Comparison of ENCODE assay signal across 8 cellular contexts in the genomic region with DNA sequence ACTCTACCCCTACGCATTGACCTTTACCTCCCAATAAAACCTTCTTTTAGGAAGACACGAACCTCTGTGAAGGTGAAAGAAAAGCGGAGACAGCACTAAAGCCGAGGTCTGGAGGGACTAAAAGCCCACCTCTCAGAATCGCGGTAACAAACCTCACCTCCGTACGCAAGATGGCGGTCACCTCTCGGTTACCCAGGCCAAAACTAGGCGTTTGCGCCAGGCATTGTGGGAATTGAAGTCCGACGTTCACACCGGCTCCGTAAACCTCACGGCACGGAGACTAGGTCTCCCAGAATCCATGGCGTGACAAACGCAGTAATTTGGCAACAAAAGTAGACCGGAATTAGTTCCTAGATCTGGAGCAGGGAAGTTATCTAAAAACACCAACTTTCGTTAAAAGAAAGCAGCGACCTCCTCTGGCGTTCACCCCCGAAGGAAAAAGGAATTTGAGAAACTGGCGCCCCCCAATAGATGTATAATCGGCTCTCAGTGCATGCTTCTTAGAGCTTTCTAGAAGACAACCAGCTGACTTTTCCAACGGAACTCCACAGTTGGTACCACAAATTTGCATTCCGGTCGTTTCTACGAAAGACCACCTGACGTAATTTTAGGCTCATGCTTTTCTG. TPM values are rescaled to one million over a fixed set of nuclear protein-coding genes. Genes with fewer than 3 reads are reported as not detected.
DNase-seq lines count a peak whose midpoint lies in the region; TF ChIP-seq lines count a peak whose summit lies in the region.

A gene (minus strand): TSS at position 175 of the 626 bp plus-strand sequence. CDS start 1,768 bp downstream, outside the sequence.

- in situ Hi-C loops in SK-MEL-5 (cut with HindIII; ENCODE audit: low pct_unique_long_range_greater_than_20kb, low sequenced_read_pairs), result no loop called here

- peak within 1 kb of the TSS; percentile 96 for H3K27ac ChIP-seq in subcutaneous abdominal adipose tissue (ENCODE audit: low read depth, low read length)

- H3K27me3 ChIP-seq in neuron (ENCODE audit: insufficient read depth, low read length) (no peaks in the 10 kb centered on the region), subcutaneous abdominal adipose tissue (ENCODE audit: control insufficient read depth in 5 of 5, insufficient read depth in 4 of 5, low read length in 5 of 5) (no peaks in the 10 kb centered on the region)

- H3K36me3 ChIP-seq in neuron (ENCODE audit: insufficient read depth, low read length) (peaks cover 24% of the 10 kb centered on the region), subcutaneous abdominal adipose tissue (ENCODE audit: control insufficient read depth in 5 of 5, insufficient read depth in 5 of 5, low read length in 5 of 5) (peaks cover 8 to 14% (median 12%) of the 10 kb centered on the region in 5 donors)

- peak within 1 kb of the TSS; percentile 67 for H3K4me3 ChIP-seq in HFF-Myc (replicated peaks; ENCODE audit: low read depth, low read length)
- peak within 1 kb of the TSS; percentile 85 for H3K4me3 ChIP-seq in neuron (ENCODE audit: low read length)
- peak within 1 kb of the TSS; percentile 88 to 100 (median 98) for H3K4me3 ChIP-seq in subcutaneous abdominal adipose tissue (ENCODE audit: low read depth in 1 of 5, low read length in 5 of 5)

- peak within 1 kb of the TSS; percentile 96 to 100 (median 99) for H3K9ac ChIP-seq in subcutaneous abdominal adipose tissue (ENCODE audit: low read length in 5 of 5)

- DNase-seq in GM04503 (ENCODE audit: low read depth) (peak; percentile 95), HFF-Myc (ENCODE audit: extremely low read depth, low read depth) (peak; percentile 96), MV-4-11 (lab: John Stamatoyannopoulos, UW) (peak; percentile 98), SK-MEL-5 (ENCODE audit: low read depth, low spot score) (peak; percentile 99), foreskin melanocyte (peak; percentile 98)
- peak; percentile 91 for DNase-seq in activated naive CD4-positive, alpha-beta T cell treated with Interleukin-2 at 50 U/mL for 16 hours

- peaks cover 11% of the 10 kb centered on the region for H3K4me1 ChIP-seq in neuron (ENCODE audit: insufficient read depth, low read length)
- H3K4me1 ChIP-seq in subcutaneous abdominal adipose tissue (ENCODE audit: control insufficient read depth in 5 of 5, insufficient read depth in 5 of 5, low read length in 5 of 5), result peaks cover 2 to 33% (median 29%) of the 10 kb centered on the region in 5 donors

- H3K9me3 ChIP-seq in neuron (ENCODE audit: low read length) (no peaks in the 10 kb centered on the region), subcutaneous abdominal adipose tissue (ENCODE audit: control insufficient read depth in 5 of 5, low read length in 5 of 5) (peaks cover 0 to 6% (median 3%) of the 10 kb centered on the region in 5 donors)

- H2AFZ ChIP-seq in neuron (ENCODE audit: low read depth, low read length), result peak within 1 kb of the TSS; percentile 89

- peak; percentile 34 for TF ChIP-seq CTCF in HFF-Myc (IDR thresholded peaks at IDR 0.05; ENCODE audit: low read depth, low read length, missing control alignments)

RNA-seq across cellular contexts. Expression of the gene that starts here (rescaled TPM):
- 104 TPM in 2 replicates for total RNA-seq in SK-MEL-5 (2014; rRNA removed; shearing (Covaris generic))
- 45.5 and 101 TPM in 2 replicates for polyA plus RNA-seq in SK-MEL-5 (2015; cell fraction: cytosol; rRNA removed)
- 389 and 455 TPM in 2 replicates for polyA plus RNA-seq in SK-MEL-5 (2015; cell fraction: nucleus; rRNA removed)

Comparison
In these comparisons a context has a peak if more than half of its experiments do, and no peak if none do; other contexts are left out.
1. Peak in every context shown above with its lines: DNase-seq, H3K4me3 ChIP-seq and H3K27ac ChIP-seq.